Comparison of ENCODE assay signal across 8 cellular contexts in the genomic region with DNA sequence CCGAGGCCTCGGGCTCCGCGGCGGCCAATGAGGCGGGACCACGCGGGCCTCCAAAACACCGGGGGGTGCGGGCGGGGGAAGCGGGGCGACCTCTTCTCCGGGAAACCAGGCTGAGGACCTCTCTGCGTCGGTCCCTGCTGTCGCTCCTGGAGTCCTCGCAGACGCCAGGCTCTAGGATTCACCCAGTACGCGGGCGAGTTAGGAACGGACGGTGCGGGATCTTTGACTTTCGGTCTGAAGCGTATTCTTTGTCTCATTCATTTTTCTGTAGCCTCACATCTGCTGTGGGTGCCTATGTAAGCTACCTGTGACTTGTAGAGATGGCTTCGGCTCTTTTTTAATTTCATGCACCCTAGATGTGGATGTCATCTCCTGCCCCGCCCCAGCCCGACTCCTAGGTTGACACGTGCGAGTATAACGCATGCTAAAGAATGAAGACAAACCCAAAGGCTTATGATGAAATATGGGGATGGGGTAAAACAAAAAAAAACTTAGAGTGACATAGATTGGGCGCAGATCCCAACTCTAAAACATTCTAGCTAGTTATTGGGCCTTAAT.
A peak's percentile ranks its signal among the peaks of the same experiment; 100 is the strongest.
DNase-seq lines count a peak whose midpoint lies in the region; ATAC-seq and TF ChIP-seq lines count a peak whose summit lies in the region.

No MANE protein-coding gene starts in this region.

- DNase-seq in AG10803 (ENCODE audit: low read depth) (no peak), iPS DF 6.9 (ENCODE audit: low read depth, low spot score) (no peak), NCI-H2171 treated with DMSO at 0.1 percent for 48 hours (lab: John Stamatoyannopoulos, UW) (no peak), putamen (ENCODE audit: low spot score) (no peak)
- DNase-seq in activated T-cell treated with anti-CD3 and anti-CD28 coated beads, Interleukin-2, amount 50 U/mL, for 24 hours = no peak
- DNase-seq in stimulated activated CD4-positive, alpha-beta T cell treated with anti-CD3 and anti-CD28 coated beads, Interleukin-4, amount 100 ng/mL, for 4 hours = peak; percentile 22 to 40

- no peaks in the 10 kb centered on the region for H3K9me3 ChIP-seq in iPS DF 6.9 (ENCODE audit: control insufficient read depth, insufficient read depth, low read length)

- peaks cover 3% of the 10 kb centered on the region; the same call in 1 of the 2 replicates for H3K27me3 ChIP-seq in iPS DF 6.9 (ENCODE audit: control insufficient read depth, insufficient read depth, low read length)

- no peak overlapping the region for H3K27ac ChIP-seq in iPS DF 6.9 (ENCODE audit: low read length)

- peaks cover 3% of the 10 kb centered on the region for H3K36me3 Mint-ChIP-seq in activated T-cell treated with anti-CD3 and anti-CD28 coated beads, Interleukin-2, amount 50 U/mL, for 24 hours (ENCODE audit: low read depth)

- TF ChIP-seq CTCF in AG10803 (conservative IDR thresholded peaks at IDR 0.05; ENCODE audit: low read length) = no peak

- ATAC-seq in GM19043 (IDR thresholded peaks at IDR 0.05; ENCODE audit: low read depth, unreplicated experiment) (peak; percentile 4), HG03571 (IDR thresholded peaks at IDR 0.05; ENCODE audit: unreplicated experiment) (peak; percentile 1)

- no peaks in the 10 kb centered on the region for H3K36me3 ChIP-seq in iPS DF 6.9 (ENCODE audit: control insufficient read depth, insufficient read depth, low read length)

- H3K4me1 Mint-ChIP-seq in activated T-cell treated with anti-CD3 and anti-CD28 coated beads, Interleukin-2, amount 50 U/mL, for 24 hours (ENCODE audit: low read depth) = peaks cover 52% of the 10 kb centered on the region

- peak overlapping the region; percentile 88 for H3K4me3 Mint-ChIP-seq in activated T-cell treated with anti-CD3 and anti-CD28 coated beads, Interleukin-2, amount 50 U/mL, for 24 hours

- no CpG with 5 or more reads among the region's 34 CpGs for WGBS in iPS DF 6.9 (ENCODE audit: insufficient coverage, insufficient read length)

- no peaks in the 10 kb centered on the region for H3K9me3 Mint-ChIP-seq in activated T-cell treated with anti-CD3 and anti-CD28 coated beads, Interleukin-2, amount 50 U/mL, for 24 hours

- no peaks in the 10 kb centered on the region for H3K27me3 Mint-ChIP-seq in activated T-cell treated with anti-CD3 and anti-CD28 coated beads, Interleukin-2, amount 50 U/mL, for 24 hours

- H3K4me3 ChIP-seq in AG10803 (ENCODE audit: low read length) (peak overlapping the region; percentile 76), iPS DF 6.9 (ENCODE audit: low read length) (peak overlapping the region; percentile 66; the same call in 1 of the 2 replicates)

- H3K27ac Mint-ChIP-seq in activated T-cell treated with anti-CD3 and anti-CD28 coated beads, Interleukin-2, amount 50 U/mL, for 24 hours = peak overlapping the region; percentile 90

- H3K4me1 ChIP-seq in iPS DF 6.9 (ENCODE audit: control insufficient read depth, insufficient read depth, low read length) = no peaks in the 10 kb centered on the region

Comparison
In these comparisons a context has a peak if more than half of its experiments do, and no peak if none do; other contexts are left out.
1. DNase-seq: peak in stimulated activated CD4-positive, alpha-beta T cell treated with anti-CD3 and anti-CD28 coated beads, Interleukin-4, amount 100 ng/mL, for 4 hours (2 of 2); none in AG10803 (single experiment), activated T-cell treated with anti-CD3 and anti-CD28 coated beads, Interleukin-2, amount 50 U/mL, for 24 hours (single experiment), iPS DF 6.9 (single experiment), NCI-H2171 treated with DMSO at 0.1 percent for 48 hours (single experiment) and putamen (single experiment).